Comparison of ENCODE assay signal across 1 cellular context in the genomic region with DNA sequence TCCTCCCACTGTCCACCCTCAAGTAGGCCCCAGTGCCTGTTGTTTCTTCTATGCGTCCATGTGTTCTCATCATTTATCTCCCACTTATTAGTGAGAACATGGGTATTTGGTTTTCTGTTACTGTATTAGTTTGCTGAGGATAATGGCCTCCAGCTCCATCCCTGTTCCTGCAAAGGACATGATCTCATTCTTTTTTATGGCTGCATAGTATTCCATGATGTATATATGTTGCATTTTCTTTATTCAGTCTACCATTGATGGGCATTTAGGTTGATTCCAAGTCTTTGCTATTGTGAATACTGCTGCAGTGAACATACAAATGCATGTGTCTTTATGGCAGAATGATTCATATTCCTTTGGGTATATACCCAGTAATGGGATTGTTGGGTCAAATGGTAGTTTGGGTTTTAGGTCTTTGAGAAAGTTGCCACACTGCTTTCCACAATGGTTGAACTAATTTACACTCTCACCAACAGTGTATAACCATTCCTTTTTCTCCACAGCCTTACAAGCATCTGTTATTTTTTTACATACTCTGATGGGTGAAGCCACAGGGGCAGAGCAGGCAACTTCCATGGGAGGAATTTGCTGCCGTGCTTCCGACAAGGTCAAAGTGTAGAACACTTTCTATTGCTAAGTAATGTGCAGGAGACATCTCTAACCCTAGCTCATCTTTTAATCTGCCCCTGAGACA. TPM values are rescaled to one million over a fixed set of nuclear protein-coding genes. Genes with fewer than 3 reads are reported as not detected.
"Had no signal": no experiment of that assay in that cellular context is flagged by ENCODE, and none has a peak within 500 bp of the region (broad histone marks: within the 10 kb centered on the region; RNA-seq: fewer than 3 reads in every experiment).

No MANE protein-coding gene starts in this region.

RNA-seq across cellular contexts. Expression of gene GNAZ, which starts 48.5 kb away (rescaled TPM):
- polyA plus RNA-seq: naive thymus-derived CD4-positive, alpha-beta T cell had no signal
